2 cellular contexts compared by ENCODE assay signal in genomic region chr6:87586371-87587077, GRCh38.
TF ChIP-seq lines count a peak whose summit lies in the region.

No MANE protein-coding gene starts in this region.

TF ChIP-seq in HEK293, 187 proteins besides CTCF, POLR2A, EP300 and RAD21 (continued from another document and continues in another):
- no peak for TF ChIP-seq ZNF692 (tag by site-specific recombination; IDR thresholded peaks at IDR 0.05)
- TF ChIP-seq KLF17 (tag by site-specific recombination; IDR thresholded peaks at IDR 0.05), result no peak
- peak; percentile 79 for TF ChIP-seq ZBTB8A (tag by site-specific recombination; IDR thresholded peaks at IDR 0.05)
- TF ChIP-seq ZNF362 (tag by site-specific recombination; IDR thresholded peaks at IDR 0.05), result no peak
- TF ChIP-seq ZNF623 (tag by site-specific recombination; IDR thresholded peaks at IDR 0.05), result peak; percentile 72
- peak; percentile 43 for TF ChIP-seq ZNF529 (tag by site-specific recombination; IDR thresholded peaks at IDR 0.05; ENCODE audit: insufficient replicate concordance)
- TF ChIP-seq ZNF549 (tag by site-specific recombination; IDR thresholded peaks at IDR 0.05), result no peak
- peak; percentile 77 for TF ChIP-seq REST (tag by site-specific recombination; IDR thresholded peaks at IDR 0.05)
- no peak for TF ChIP-seq ZBTB49 (tag by site-specific recombination; IDR thresholded peaks at IDR 0.05; ENCODE audit: low read depth)

TF ChIP-seq in neural cell, 6 proteins besides CTCF, POLR2A, EP300 and RAD21 (continued from another document):
- no peak for TF ChIP-seq EZH2 (IDR thresholded peaks at IDR 0.05; ENCODE audit: borderline replicate concordance, insufficient read depth, low read length, poor library complexity, severe bottlenecking)
